9 cellular contexts compared by ENCODE assay signal in the genomic region with DNA sequence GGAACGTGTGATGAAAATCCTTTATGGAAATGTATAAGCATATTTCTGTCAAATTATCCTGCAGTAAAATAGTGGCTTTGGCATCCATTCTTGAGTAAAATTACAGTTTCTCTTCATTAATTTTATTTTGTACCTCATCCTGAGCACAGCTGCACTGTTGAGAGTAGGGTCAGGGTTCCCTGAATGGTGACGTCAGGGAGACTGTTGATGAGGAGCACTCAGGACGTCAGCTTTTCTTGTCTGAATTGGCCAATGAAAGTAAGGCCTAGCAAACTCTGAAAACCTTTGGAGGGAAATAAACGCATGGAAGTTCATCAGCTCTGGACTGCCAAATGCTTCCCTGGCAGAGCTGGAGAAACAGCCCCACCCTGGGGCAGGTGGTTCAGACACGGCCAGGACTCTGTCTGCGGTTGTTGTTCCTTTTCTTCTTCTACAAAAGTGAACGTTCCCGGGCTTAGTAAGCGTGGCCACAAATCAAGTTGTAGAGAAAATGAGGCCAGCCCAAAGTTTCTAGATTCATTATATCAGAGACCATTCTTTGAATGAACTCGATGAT.
"Had no signal": no experiment of that assay in that cellular context is flagged by ENCODE, and none has a peak within 500 bp of the region (broad histone marks: within the 10 kb centered on the region; RNA-seq: fewer than 3 reads in every experiment).

No MANE protein-coding gene starts in this region.

- H2AFZ ChIP-seq: GM23248 had no signal

- H3K36me3 ChIP-seq: HAP-1 had no signal

- ATAC-seq: HCT116, K562 had no signal

- H3K9me3 ChIP-seq: HAP-1 had no signal

- FAIRE-seq: K562 had no signal

- H3K4me3 ChIP-seq: GM23248, HAP-1, K562 had no signal

- H3K9ac ChIP-seq: GM23248 had no signal

- H3K27ac ChIP-seq: GM23248, HL-60 had no signal

- DNase-seq: GM23248, GOT3, H7, HFFc6, IMR-90 had no signal

- H3K4me1 ChIP-seq: HAP-1 had no signal
